In the genomic region with DNA sequence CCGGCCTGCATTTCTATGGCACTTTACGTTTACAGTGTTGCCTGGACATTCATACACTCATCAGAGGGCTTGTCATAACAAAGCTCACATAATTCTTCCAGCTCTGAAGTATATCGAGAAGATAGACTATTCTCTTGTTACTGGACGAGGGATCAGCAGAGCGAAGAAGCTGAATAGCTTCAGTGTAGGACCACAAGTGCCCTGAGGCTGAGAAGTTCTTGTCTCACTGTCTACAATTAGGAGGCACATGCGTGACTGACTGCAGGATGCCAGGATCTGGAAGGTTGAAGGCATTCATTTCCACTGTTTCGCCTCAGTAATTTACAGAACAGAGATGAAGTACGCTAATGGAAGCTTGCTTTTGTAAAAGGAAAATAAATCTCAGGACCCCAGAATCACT, we compare ENCODE assay signal across 1 cellular context.
TF ChIP-seq lines count a peak whose summit lies in the region.

No MANE protein-coding gene starts in this region.

TF ChIP-seq in SK-N-SH, 30 proteins besides CTCF, POLR2A, EP300 and RAD21 (continued from another document):
- TF ChIP-seq, protein P1, sequence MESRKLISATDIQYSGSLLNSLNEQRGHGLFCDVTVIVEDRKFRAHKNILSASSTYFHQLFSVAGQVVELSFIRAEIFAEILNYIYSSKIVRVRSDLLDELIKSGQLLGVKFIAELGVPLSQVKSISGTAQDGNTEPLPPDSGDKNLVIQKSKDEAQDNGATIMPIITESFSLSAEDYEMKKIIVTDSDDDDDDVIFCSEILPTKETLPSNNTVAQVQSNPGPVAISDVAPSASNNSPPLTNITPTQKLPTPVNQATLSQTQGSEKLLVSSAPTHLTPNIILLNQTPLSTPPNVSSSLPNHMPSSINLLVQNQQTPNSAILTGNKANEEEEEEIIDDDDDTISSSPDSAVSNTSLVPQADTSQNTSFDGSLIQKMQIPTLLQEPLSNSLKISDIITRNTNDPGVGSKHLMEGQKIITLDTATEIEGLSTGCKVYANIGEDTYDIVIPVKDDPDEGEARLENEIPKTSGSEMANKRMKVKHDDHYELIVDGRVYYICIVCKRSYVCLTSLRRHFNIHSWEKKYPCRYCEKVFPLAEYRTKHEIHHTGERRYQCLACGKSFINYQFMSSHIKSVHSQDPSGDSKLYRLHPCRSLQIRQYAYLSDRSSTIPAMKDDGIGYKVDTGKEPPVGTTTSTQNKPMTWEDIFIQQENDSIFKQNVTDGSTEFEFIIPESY (IDR thresholded peaks at IDR 0.05; ENCODE audit: borderline replicate concordance, low read depth) = no peak
- TF ChIP-seq, protein P2, sequence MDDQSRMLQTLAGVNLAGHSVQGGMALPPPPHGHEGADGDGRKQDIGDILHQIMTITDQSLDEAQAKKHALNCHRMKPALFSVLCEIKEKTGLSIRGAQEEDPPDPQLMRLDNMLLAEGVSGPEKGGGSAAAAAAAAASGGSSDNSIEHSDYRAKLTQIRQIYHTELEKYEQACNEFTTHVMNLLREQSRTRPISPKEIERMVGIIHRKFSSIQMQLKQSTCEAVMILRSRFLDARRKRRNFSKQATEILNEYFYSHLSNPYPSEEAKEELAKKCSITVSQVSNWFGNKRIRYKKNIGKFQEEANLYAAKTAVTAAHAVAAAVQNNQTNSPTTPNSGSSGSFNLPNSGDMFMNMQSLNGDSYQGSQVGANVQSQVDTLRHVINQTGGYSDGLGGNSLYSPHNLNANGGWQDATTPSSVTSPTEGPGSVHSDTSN (IDR thresholded peaks at IDR 0.05) = no peak
- no peak for TF ChIP-seq CHD2 (IDR thresholded peaks at IDR 0.05; ENCODE audit: low read length, partially characterized antibody)
- no peak for TF ChIP-seq RFX5 (IDR thresholded peaks at IDR 0.05; ENCODE audit: low read length)
- TF ChIP-seq, protein P3, sequence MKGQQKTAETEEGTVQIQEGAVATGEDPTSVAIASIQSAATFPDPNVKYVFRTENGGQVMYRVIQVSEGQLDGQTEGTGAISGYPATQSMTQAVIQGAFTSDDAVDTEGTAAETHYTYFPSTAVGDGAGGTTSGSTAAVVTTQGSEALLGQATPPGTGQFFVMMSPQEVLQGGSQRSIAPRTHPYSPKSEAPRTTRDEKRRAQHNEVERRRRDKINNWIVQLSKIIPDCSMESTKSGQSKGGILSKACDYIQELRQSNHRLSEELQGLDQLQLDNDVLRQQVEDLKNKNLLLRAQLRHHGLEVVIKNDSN (IDR thresholded peaks at IDR 0.05; ENCODE audit: borderline replicate concordance, low read depth) = no peak
- TF ChIP-seq GABPA (IDR thresholded peaks at IDR 0.05; ENCODE audit: low read depth) = no peak
- TF ChIP-seq EZH2phosphoT487 (IDR thresholded peaks at IDR 0.05; ENCODE audit: borderline replicate concordance, low read depth) = no peak
- TF ChIP-seq, protein P4, sequence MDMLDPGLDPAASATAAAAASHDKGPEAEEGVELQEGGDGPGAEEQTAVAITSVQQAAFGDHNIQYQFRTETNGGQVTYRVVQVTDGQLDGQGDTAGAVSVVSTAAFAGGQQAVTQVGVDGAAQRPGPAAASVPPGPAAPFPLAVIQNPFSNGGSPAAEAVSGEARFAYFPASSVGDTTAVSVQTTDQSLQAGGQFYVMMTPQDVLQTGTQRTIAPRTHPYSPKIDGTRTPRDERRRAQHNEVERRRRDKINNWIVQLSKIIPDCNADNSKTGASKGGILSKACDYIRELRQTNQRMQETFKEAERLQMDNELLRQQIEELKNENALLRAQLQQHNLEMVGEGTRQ (IDR thresholded peaks at IDR 0.05; ENCODE audit: borderline replicate concordance, low read depth, low read length) = no peak
- no peak for TF ChIP-seq GATA2 (CRISPR knock-in tag; IDR thresholded peaks at IDR 0.05)
- no peak for TF ChIP-seq FOXJ3 (CRISPR knock-in tag; IDR thresholded peaks at IDR 0.05)
- TF ChIP-seq SIN3A (IDR thresholded peaks at IDR 0.05; ENCODE audit: borderline replicate concordance, low read depth, low read length) = no peak
- no peak for TF ChIP-seq MEF2A (IDR thresholded peaks at IDR 0.05; ENCODE audit: borderline replicate concordance, low read depth)
- TF ChIP-seq, protein P5, sequence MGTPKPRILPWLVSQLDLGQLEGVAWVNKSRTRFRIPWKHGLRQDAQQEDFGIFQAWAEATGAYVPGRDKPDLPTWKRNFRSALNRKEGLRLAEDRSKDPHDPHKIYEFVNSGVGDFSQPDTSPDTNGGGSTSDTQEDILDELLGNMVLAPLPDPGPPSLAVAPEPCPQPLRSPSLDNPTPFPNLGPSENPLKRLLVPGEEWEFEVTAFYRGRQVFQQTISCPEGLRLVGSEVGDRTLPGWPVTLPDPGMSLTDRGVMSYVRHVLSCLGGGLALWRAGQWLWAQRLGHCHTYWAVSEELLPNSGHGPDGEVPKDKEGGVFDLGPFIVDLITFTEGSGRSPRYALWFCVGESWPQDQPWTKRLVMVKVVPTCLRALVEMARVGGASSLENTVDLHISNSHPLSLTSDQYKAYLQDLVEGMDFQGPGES (IDR thresholded peaks at IDR 0.05; ENCODE audit: low read depth, low read length) = no peak
